In genomic region chr16:2341456-2342447, GRCh38 we compare ENCODE assay signal across 10 cellular contexts. TPM values are rescaled to one million over a fixed set of nuclear protein-coding genes. Genes with fewer than 3 reads are reported as not detected.
A peak's percentile ranks its signal among the peaks of the same experiment; 100 is the strongest.
DNase-seq lines count a peak whose midpoint lies in the region; ATAC-seq and TF ChIP-seq lines count a peak whose summit lies in the region.
"Had no signal": no experiment of that assay in that cellular context is flagged by ENCODE, and none has a peak within 500 bp of the region (broad histone marks: within the 10 kb centered on the region; RNA-seq: fewer than 3 reads in every experiment).

No MANE protein-coding gene starts in this region.

- H3K27me3 ChIP-seq in ascending aorta (no peaks in the 10 kb centered on the region), right lobe of liver (no peaks in the 10 kb centered on the region)

- peak; percentile 21 for DNase-seq in activated CD8-positive, alpha-beta memory T cell treated with anti-CD3 and anti-CD28 coated beads, Interleukin-2, amount 50 U/mL, for 4 hours
- DNase-seq in activated CD8-positive, alpha-beta memory T cell treated with anti-CD3 and anti-CD28 coated beads, Interleukin-2, amount 10 ng/mL, durations not matched to agents 7 days and 5 days, result no peak
- DNase-seq in ascending aorta (ENCODE audit: low spot score in 2 of 2) (peak in 1 of 2 donors; percentile 66), right lobe of liver (peak; percentile 26 to 70 (median 55)), NCI-H2171 (lab: John Stamatoyannopoulos, UW) (no peak), DMS 273 (lab: John Stamatoyannopoulos, UW; ENCODE audit: unreplicated experiment) (no peak), NOMO-1 treated with DMSO at 0.1 percent for 48 hours (lab: John Stamatoyannopoulos, UW; ENCODE audit: unreplicated experiment) (no peak)
- peak; percentile 9 for DNase-seq in stimulated activated naive B cell treated with anti-CD40 and anti-IgM and Interleukin-4, amounts not matched to agents 10 μg/mL and 1 μg/mL and 100 μg/mL, for 72 hours
- DNase-seq: SK-N-SH had no signal

- H3K4me3 ChIP-seq in ascending aorta, result peak overlapping the region; percentile 27 to 89
- H3K4me3 ChIP-seq in right lobe of liver, result no peak overlapping the region

- H3K27me3 Mint-ChIP-seq in activated CD8-positive, alpha-beta memory T cell treated with anti-CD3 and anti-CD28 coated beads, Interleukin-2, amount 10 ng/mL, durations not matched to agents 7 days and 5 days, result peaks cover 35% of the 10 kb centered on the region
- H3K27me3 Mint-ChIP-seq in stimulated activated naive B cell treated with anti-CD40 and anti-IgM and Interleukin-4, amounts not matched to agents 10 μg/mL and 1 μg/mL and 100 μg/mL, for 72 hours, result peaks cover 14 to 22% of the 10 kb centered on the region in 2 donors
- H3K27me3 Mint-ChIP-seq: activated naive CD8-positive, alpha-beta T cell had no signal

- TF ChIP-seq CTCF in ascending aorta (IDR thresholded peaks at IDR 0.05) (no peak), right lobe of liver (IDR thresholded peaks at IDR 0.05) (no peak)

- no peak overlapping the region for H3K27ac Mint-ChIP-seq in activated CD8-positive, alpha-beta memory T cell treated with anti-CD3 and anti-CD28 coated beads, Interleukin-2, amount 10 ng/mL, durations not matched to agents 7 days and 5 days
- H3K27ac Mint-ChIP-seq in stimulated activated naive B cell treated with anti-CD40 and anti-IgM and Interleukin-4, amounts not matched to agents 10 μg/mL and 1 μg/mL and 100 μg/mL, for 72 hours, result no peak overlapping the region
- H3K27ac Mint-ChIP-seq: activated naive CD8-positive, alpha-beta T cell had no signal

- intact Hi-C loops in ascending aorta (cut with DNase I), result no loop called here
- intact Hi-C loops in right lobe of liver (cut with DNase I), result loop anchor here (5.0 kb wide), 2 partner anchors 156 to 161 kb away; no protein-coding TSS in a partner anchor

- ATAC-seq in activated CD8-positive, alpha-beta memory T cell treated with anti-CD3 and anti-CD28 coated beads, Interleukin-2, amount 10 ng/mL, durations not matched to agents 7 days and 5 days, result no peak
- ATAC-seq in right lobe of liver, result no peak
- no peak for ATAC-seq in stimulated activated naive B cell treated with anti-CD40 and anti-IgM and Interleukin-4, amounts not matched to agents 10 μg/mL and 1 μg/mL and 100 μg/mL, for 72 hours (replicated peaks)

- no peak overlapping the region for H3K4me3 Mint-ChIP-seq in activated CD8-positive, alpha-beta memory T cell treated with anti-CD3 and anti-CD28 coated beads, Interleukin-2, amount 10 ng/mL, durations not matched to agents 7 days and 5 days
- no peak overlapping the region for H3K4me3 Mint-ChIP-seq in stimulated activated naive B cell treated with anti-CD40 and anti-IgM and Interleukin-4, amounts not matched to agents 10 μg/mL and 1 μg/mL and 100 μg/mL, for 72 hours

- H3K4me1 ChIP-seq in ascending aorta (peaks cover 0 to 11% of the 10 kb centered on the region in 2 donors), right lobe of liver (peaks cover 0 to 10% (median 0%) of the 10 kb centered on the region in 4 donors)

- H3K4me1 Mint-ChIP-seq in activated CD8-positive, alpha-beta memory T cell treated with anti-CD3 and anti-CD28 coated beads, Interleukin-2, amount 10 ng/mL, durations not matched to agents 7 days and 5 days, result peaks cover 23% of the 10 kb centered on the region
- H3K4me1 Mint-ChIP-seq in stimulated activated naive B cell treated with anti-CD40 and anti-IgM and Interleukin-4, amounts not matched to agents 10 μg/mL and 1 μg/mL and 100 μg/mL, for 72 hours, result peaks cover 11 to 13% of the 10 kb centered on the region in 2 donors

- H3K36me3 Mint-ChIP-seq in activated CD8-positive, alpha-beta memory T cell treated with anti-CD3 and anti-CD28 coated beads, Interleukin-2, amount 10 ng/mL, durations not matched to agents 7 days and 5 days, result peaks cover 2% of the 10 kb centered on the region
- H3K36me3 Mint-ChIP-seq in stimulated activated naive B cell treated with anti-CD40 and anti-IgM and Interleukin-4, amounts not matched to agents 10 μg/mL and 1 μg/mL and 100 μg/mL, for 72 hours, result peaks cover 3% of the 10 kb centered on the region in 2 donors
- H3K36me3 Mint-ChIP-seq: activated naive CD8-positive, alpha-beta T cell had no signal

- H3K9me3 ChIP-seq in ascending aorta (no peaks in the 10 kb centered on the region), right lobe of liver (no peaks in the 10 kb centered on the region)
- H3K9me3 ChIP-seq: SK-N-SH had no signal

- no peaks in the 10 kb centered on the region for H3K9me3 Mint-ChIP-seq in activated CD8-positive, alpha-beta memory T cell treated with anti-CD3 and anti-CD28 coated beads, Interleukin-2, amount 10 ng/mL, durations not matched to agents 7 days and 5 days (ENCODE audit: low read depth)
- H3K9me3 Mint-ChIP-seq in stimulated activated naive B cell treated with anti-CD40 and anti-IgM and Interleukin-4, amounts not matched to agents 10 μg/mL and 1 μg/mL and 100 μg/mL, for 72 hours, result no peaks in the 10 kb centered on the region

- WGBS in right lobe of liver (ENCODE audit: insufficient coverage, low coverage, low lambda C conversion rate, missing lambda C conversion rate), result 51% methylated on average over 17 of the region's 77 CpGs

- peak overlapping the region; percentile 10 to 30 for H3K27ac ChIP-seq in ascending aorta
- no peak overlapping the region for H3K27ac ChIP-seq in right lobe of liver

- TF ChIP-seq POLR2A in right lobe of liver (IDR thresholded peaks at IDR 0.05), result no peak

- CTCF ChIA-PET in activated CD8-positive, alpha-beta memory T cell treated with anti-CD3 and anti-CD28 coated beads, Interleukin-2, amount 10 ng/mL, durations not matched to agents 7 days and 5 days (lab: Charles Lee), result interaction anchor here (1.5 kb wide), 1 partner anchor 10 kb away, joined by 3 read pairs; no protein-coding TSS in a partner anchor

- H3K36me3 ChIP-seq in ascending aorta (no peaks in the 10 kb centered on the region), right lobe of liver (no peaks in the 10 kb centered on the region)

RNA-seq across cellular contexts. Expression of gene ABCA3, which starts 1.2 kb away (rescaled TPM):
- 10 to 100 TPM in 1 of 2 experiments, 1 to 10 TPM in 1; 6.4 to 10.9 TPM for total RNA-seq in activated CD8-positive, alpha-beta memory T cell treated with anti-CD3 and anti-CD28 coated beads, Interleukin-2, amount 10 ng/mL, durations not matched to agents 7 days and 5 days
- total RNA-seq in ascending aorta, result 25.9 TPM
- total RNA-seq in right lobe of liver, result 1 to 10 TPM; 1.2 to 2.9 (median 2.1) TPM

Comparison
In these comparisons a context has a peak if more than half of its experiments do, and no peak if none do; other contexts are left out.
1. DNase-seq: peak in activated CD8-positive, alpha-beta memory T cell treated with anti-CD3 and anti-CD28 coated beads, Interleukin-2, amount 50 U/mL, for 4 hours (single experiment), right lobe of liver (3 of 3) and stimulated activated naive B cell treated with anti-CD40 and anti-IgM and Interleukin-4, amounts not matched to agents 10 μg/mL and 1 μg/mL and 100 μg/mL, for 72 hours (single experiment); none in activated CD8-positive, alpha-beta memory T cell treated with anti-CD3 and anti-CD28 coated beads, Interleukin-2, amount 10 ng/mL, durations not matched to agents 7 days and 5 days (single experiment), NCI-H2171 (single experiment), DMS 273 (single experiment) and NOMO-1 treated with DMSO at 0.1 percent for 48 hours (single experiment).
2. H3K27ac ChIP-seq: peak in ascending aorta (2 of 2); none in right lobe of liver (0 of 3).
3. H3K4me3 ChIP-seq: peak in ascending aorta (2 of 2); none in right lobe of liver (0 of 3).